Comparison of ENCODE assay signal across 33 cellular contexts in genomic region chr1:10596780-10597179, GRCh38.
"Had no signal": no experiment of that assay in that cellular context is flagged by ENCODE, and none has a peak within 500 bp of the region (broad histone marks: within the 10 kb centered on the region; RNA-seq: fewer than 3 reads in every experiment).

No MANE protein-coding gene starts in this region.

- H3K36me3 Mint-ChIP-seq: activated naive CD4-positive, alpha-beta T cell treated with anti-CD3 and anti-CD28 coated beads, Interleukin-2, amount 50 U/mL, for 24 hours; activated naive CD8-positive, alpha-beta T cell treated with anti-CD3 and anti-CD28 coated beads, Interleukin-2, amount 10 ng/mL, durations not matched to agents 7 days and 5 days; brain had no signal

- FAIRE-seq: astrocyte, bronchial epithelial cell, TTC549 had no signal

- H3K4me1 Mint-ChIP-seq: activated CD4-positive, alpha-beta T cell treated with anti-CD3 and anti-CD28 coated beads for 36 hours; activated CD4-positive, alpha-beta T cell treated with anti-CD3 and anti-CD28 coated beads, Interleukin-2, amount 10 ng/mL, durations not matched to agents 7 days and 5 days; activated naive CD4-positive, alpha-beta T cell treated with anti-CD3 and anti-CD28 coated beads, Interleukin-2, amount 50 U/mL, for 24 hours had no signal

- H3K9me3 Mint-ChIP-seq: activated CD4-positive, alpha-beta T cell treated with anti-CD3 and anti-CD28 coated beads, Interleukin-2, amount 10 ng/mL, durations not matched to agents 7 days and 5 days; activated naive CD4-positive, alpha-beta T cell treated with anti-CD3 and anti-CD28 coated beads, Interleukin-2, amount 50 U/mL, for 24 hours; activated naive CD8-positive, alpha-beta T cell treated with anti-CD3 and anti-CD28 coated beads, Interleukin-2, amount 10 ng/mL, durations not matched to agents 7 days and 5 days; activated T-cell treated with anti-CD3 and anti-CD28 coated beads, Interleukin-2, amount 50 U/mL, for 24 hours; activated T-helper 2 cell treated with anti-CD3 and anti-CD28 coated beads, Interferon-gamma antibody, Interleukin-2, Interleukin-4, amounts not matched to agents 10 μg/mL and 5 μg/mL and 100 μg/mL, durations not matched to agents 14 hours and 24 hours and 36 hours; brain; T-helper 1 cell treated with Interleukin-12 subunit alpha and Interleukin-12 subunit beta and Interleukin-4 antibody, amounts not matched to agents 30 μg/mL and 1 μg/mL, for 36 hours; T-helper 2 cell treated with Interferon-gamma antibody and Interleukin-4, amounts not matched to agents 5 μg/mL and 100 μg/mL, for 36 hours had no signal

- H3K27me3 Mint-ChIP-seq: activated CD4-positive, alpha-beta T cell treated with anti-CD3 and anti-CD28 coated beads for 36 hours; activated CD4-positive, alpha-beta T cell treated with anti-CD3 and anti-CD28 coated beads, Interleukin-2, amount 10 ng/mL, durations not matched to agents 7 days and 5 days; activated naive CD4-positive, alpha-beta T cell treated with anti-CD3 and anti-CD28 coated beads, Interleukin-2, amount 50 U/mL, for 24 hours; activated naive CD8-positive, alpha-beta T cell treated with anti-CD3 and anti-CD28 coated beads, Interleukin-2, amount 10 ng/mL, durations not matched to agents 7 days and 5 days; activated T-cell treated with anti-CD3 and anti-CD28 coated beads, Interleukin-2, amount 50 U/mL, for 24 hours had no signal

- H3K4me3 ChIP-seq: adrenal gland, SJSA1 had no signal

- H3K4me2 ChIP-seq: SK-N-SH had no signal

- H3K9me3 ChIP-seq: adrenal gland, SJSA1, SK-N-SH had no signal

- H3K9ac ChIP-seq: SK-N-SH had no signal

- H3K27me3 ChIP-seq: adrenal gland, SJSA1 had no signal

- DNase-seq: activated CD4-positive, alpha-beta T cell treated with anti-CD3 and anti-CD28 coated beads for 36 hours; activated CD4-positive, alpha-beta T cell treated with anti-CD3 and anti-CD28 coated beads, Interleukin-2, amount 10 ng/mL, durations not matched to agents 7 days and 5 days; activated CD4-positive, alpha-beta T cell treated with anti-CD3 and anti-CD28 coated beads, Interleukin-2, amount 50 U/mL, for 48 hours; activated CD8-positive, alpha-beta T cell treated with anti-CD3 and anti-CD28 coated beads, Interleukin-2, amount 10 ng/mL, durations not matched to agents 7 days and 5 days; activated gamma-delta T cell; activated naive CD4-positive, alpha-beta T cell treated with Interleukin-2 at 50 U/mL for 16 hours; activated naive CD8-positive, alpha-beta T cell treated with anti-CD3 and anti-CD28 coated beads, Interleukin-2, amount 10 ng/mL, durations not matched to agents 7 days and 5 days; activated T-cell treated with anti-CD3 and anti-CD28 coated beads, Interleukin-2, amount 50 U/mL, for 24 hours; adrenal gland; caudate nucleus; cerebellar nuclear complex; MM.1S; MV-4-11; NCI-H1092; NCI-H1436 treated with DMSO at 0.1 percent for 48 hours; NCI-H1694 treated with DMSO at 0.1 percent for 48 hours; NCI-H2029; NCI-H510A; NCI-H748 treated with DMSO at 0.1 percent for 48 hours; NK-92 treated with Interleukin-12 subunit alpha and Interleukin-12 subunit beta, amount 100 ng/mL, for 24 hours; OCI-M1; SHP77 treated with DMSO at 0.1 percent for 48 hours; SK-N-SH had no signal

- H3K27ac ChIP-seq: adrenal gland, SJSA1 had no signal

- H3K36me3 ChIP-seq: adrenal gland had no signal

- H3K27ac Mint-ChIP-seq: activated CD4-positive, alpha-beta T cell treated with anti-CD3 and anti-CD28 coated beads for 36 hours; activated CD4-positive, alpha-beta T cell treated with anti-CD3 and anti-CD28 coated beads, Interleukin-2, amount 10 ng/mL, durations not matched to agents 7 days and 5 days; activated CD8-positive, alpha-beta T cell treated with anti-CD3 and anti-CD28 coated beads, Interleukin-2, amount 10 ng/mL, durations not matched to agents 7 days and 5 days; activated naive CD4-positive, alpha-beta T cell treated with anti-CD3 and anti-CD28 coated beads, Interleukin-2, amount 50 U/mL, for 24 hours; activated naive CD8-positive, alpha-beta T cell treated with anti-CD3 and anti-CD28 coated beads, Interleukin-2, amount 10 ng/mL, durations not matched to agents 7 days and 5 days; activated T-cell treated with anti-CD3 and anti-CD28 coated beads, Interleukin-2, amount 50 U/mL, for 24 hours; activated T-helper 2 cell treated with anti-CD3 and anti-CD28 coated beads, Interferon-gamma antibody, Interleukin-2, Interleukin-4, amounts not matched to agents 10 μg/mL and 5 μg/mL and 100 μg/mL, durations not matched to agents 14 hours and 24 hours and 36 hours; T-helper 1 cell treated with Interleukin-12 subunit alpha and Interleukin-12 subunit beta and Interleukin-4 antibody, amounts not matched to agents 30 μg/mL and 1 μg/mL, for 36 hours; T-helper 2 cell treated with Interferon-gamma antibody and Interleukin-4, amounts not matched to agents 5 μg/mL and 100 μg/mL, for 36 hours had no signal

- ATAC-seq: activated CD4-positive, alpha-beta T cell treated with anti-CD3 and anti-CD28 coated beads for 36 hours; activated CD4-positive, CD25-positive, alpha-beta regulatory T cell treated with anti-CD3 and anti-CD28 coated beads, Interleukin-2, amount 50 U/mL, for 24 hours; activated CD8-positive, alpha-beta T cell treated with anti-CD3 and anti-CD28 coated beads, Interleukin-2, amount 10 ng/mL, durations not matched to agents 7 days and 5 days had no signal

- H3K4me3 Mint-ChIP-seq: activated CD4-positive, alpha-beta T cell treated with anti-CD3 and anti-CD28 coated beads for 36 hours; activated CD4-positive, alpha-beta T cell treated with anti-CD3 and anti-CD28 coated beads, Interleukin-2, amount 10 ng/mL, durations not matched to agents 7 days and 5 days; activated CD8-positive, alpha-beta T cell treated with anti-CD3 and anti-CD28 coated beads, Interleukin-2, amount 10 ng/mL, durations not matched to agents 7 days and 5 days; activated naive CD4-positive, alpha-beta T cell treated with anti-CD3 and anti-CD28 coated beads, Interleukin-2, amount 50 U/mL, for 24 hours; activated naive CD8-positive, alpha-beta T cell treated with anti-CD3 and anti-CD28 coated beads, Interleukin-2, amount 10 ng/mL, durations not matched to agents 7 days and 5 days; activated T-cell treated with anti-CD3 and anti-CD28 coated beads, Interleukin-2, amount 50 U/mL, for 24 hours; brain; T-helper 1 cell treated with Interleukin-12 subunit alpha and Interleukin-12 subunit beta and Interleukin-4 antibody, amounts not matched to agents 30 μg/mL and 1 μg/mL, for 36 hours; T-helper 2 cell treated with Interferon-gamma antibody and Interleukin-4, amounts not matched to agents 5 μg/mL and 100 μg/mL, for 36 hours had no signal
